ENCODE assay signal across 34 cellular contexts in the genomic region with DNA sequence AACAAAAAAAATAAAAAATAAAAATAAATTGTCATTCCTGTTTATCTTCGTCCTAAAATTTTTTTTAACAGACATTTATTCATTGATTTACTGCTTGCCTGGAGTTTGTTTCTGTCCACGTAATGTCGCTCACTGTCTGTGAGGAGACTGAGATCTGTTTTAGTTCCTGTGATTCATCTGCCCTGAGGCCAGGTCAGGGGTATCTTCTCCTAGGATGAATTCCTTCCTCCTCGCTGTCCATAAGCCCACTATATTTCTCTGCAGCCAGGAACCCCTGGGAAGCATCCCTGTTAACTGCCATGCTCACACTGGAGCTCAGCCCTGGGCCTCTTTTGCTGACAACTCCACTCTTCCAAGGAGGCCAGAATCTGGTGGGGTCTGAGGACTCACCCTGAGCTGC.
"Had no signal": no experiment of that assay in that cellular context is flagged by ENCODE, and none has a peak within 500 bp of the region (broad histone marks: within the 10 kb centered on the region; RNA-seq: fewer than 3 reads in every experiment).

No MANE protein-coding gene starts in this region.

- H3K27me3 Mint-ChIP-seq: activated B cell treated with CpG ODN at 0.5 μM for 24 hours; activated CD4-positive, alpha-beta T cell treated with anti-CD3 and anti-CD28 coated beads for 36 hours; activated CD4-positive, alpha-beta T cell treated with anti-CD3 and anti-CD28 coated beads, Interleukin-2, amount 10 ng/mL, durations not matched to agents 7 days and 5 days; activated CD8-positive, alpha-beta T cell treated with anti-CD3 and anti-CD28 coated beads for 36 hours; activated naive CD8-positive, alpha-beta T cell; activated T-helper 17 cell treated with anti-CD3 and anti-CD28 coated beads, Interleukin-2, amount 50 U/mL, for 72 hours; central memory CD8-positive, alpha-beta T cell; dendritic cell treated with granulocyte-macrophage colony-stimulating factor and Interleukin-4, amounts not matched to agents 40 ng/mL and 50 ng/mL, for 4 days; T-helper 17 cell had no signal

- H3K27ac Mint-ChIP-seq: activated B cell treated with CpG ODN at 0.5 μM for 24 hours; activated CD4-positive, alpha-beta T cell treated with anti-CD3 and anti-CD28 coated beads for 36 hours; activated CD4-positive, alpha-beta T cell treated with anti-CD3 and anti-CD28 coated beads, Interleukin-2, amount 10 ng/mL, durations not matched to agents 7 days and 5 days; activated CD8-positive, alpha-beta T cell treated with anti-CD3 and anti-CD28 coated beads for 36 hours; activated naive CD8-positive, alpha-beta T cell; activated T-helper 17 cell treated with anti-CD3 and anti-CD28 coated beads, Interleukin-2, amount 50 U/mL, for 72 hours; dendritic cell treated with granulocyte-macrophage colony-stimulating factor and Interleukin-4, amounts not matched to agents 40 ng/mL and 50 ng/mL, for 4 days; endodermal cell; T-helper 17 cell; T-helper 2 cell treated with Interferon-gamma antibody and Interleukin-4, amounts not matched to agents 5 μg/mL and 100 μg/mL, for 36 hours had no signal

- DNase-seq: activated B cell treated with CpG ODN at 0.5 μM for 24 hours; activated CD4-positive, alpha-beta T cell treated with anti-CD3 and anti-CD28 coated beads for 36 hours; activated CD4-positive, alpha-beta T cell treated with anti-CD3 and anti-CD28 coated beads, Interleukin-2, amount 10 ng/mL, durations not matched to agents 7 days and 5 days; activated CD4-positive, alpha-beta T cell treated with anti-CD3 and anti-CD28 coated beads, Interleukin-2, amount 50 U/mL, for 4 hours; activated CD4-positive, CD25-positive, alpha-beta regulatory T cell treated with anti-CD3 and anti-CD28 coated beads, Interleukin-2, amount 50 U/mL, for 72 hours; activated CD8-positive, alpha-beta memory T cell treated with anti-CD3 and anti-CD28 coated beads for 24 hours; activated CD8-positive, alpha-beta T cell treated with anti-CD3 and anti-CD28 coated beads for 36 hours; activated effector memory CD4-positive, alpha-beta T cell treated with Interleukin-2 at 50 U/mL for 16 hours; activated gamma-delta T cell treated with Interleukin-2 at 50 U/mL for 16 hours; activated naive CD4-positive, alpha-beta T cell treated with anti-CD3 and anti-CD28 coated beads, Interleukin-2, amount 50 U/mL, for 16 hours; activated naive CD4-positive, alpha-beta T cell treated with Interleukin-2 at 50 U/mL for 16 hours; activated T-cell treated with anti-CD3 and anti-CD28 coated beads, Interleukin-2, amount 50 U/mL, for 4 hours; amniotic stem cell; anterior cingulate cortex; brain microvascular endothelial cell; dorsolateral prefrontal cortex; effector memory CD4-positive, alpha-beta T cell; endodermal cell; foreskin fibroblast; gastrocnemius medialis; glutamatergic neuron; heart left ventricle; T-helper 17 cell; T1000; WERI-Rb-1 had no signal

- H3K4me1 Mint-ChIP-seq: activated B cell treated with CpG ODN at 0.5 μM for 24 hours; activated CD4-positive, alpha-beta T cell treated with anti-CD3 and anti-CD28 coated beads for 36 hours; activated CD4-positive, alpha-beta T cell treated with anti-CD3 and anti-CD28 coated beads, Interleukin-2, amount 10 ng/mL, durations not matched to agents 7 days and 5 days; activated T-helper 17 cell treated with anti-CD3 and anti-CD28 coated beads, Interleukin-2, amount 50 U/mL, for 72 hours; central memory CD8-positive, alpha-beta T cell; endodermal cell; T-helper 17 cell had no signal

- H3K4me1 ChIP-seq: gastrocnemius medialis, heart left ventricle had no signal

- H3K27ac ChIP-seq: brain microvascular endothelial cell, coronary artery, dorsolateral prefrontal cortex, gastrocnemius medialis, heart left ventricle, WERI-Rb-1 had no signal

- H3K36me3 ChIP-seq: brain microvascular endothelial cell, gastrocnemius medialis, heart left ventricle, WERI-Rb-1 had no signal

- H3K4me3 ChIP-seq: coronary artery, dorsolateral prefrontal cortex, gastrocnemius medialis, heart left ventricle had no signal

- H3K36me3 Mint-ChIP-seq: activated naive CD8-positive, alpha-beta T cell had no signal

- FAIRE-seq: astrocyte, bronchial epithelial cell had no signal

- H3K27me3 ChIP-seq: brain microvascular endothelial cell, dorsolateral prefrontal cortex, gastrocnemius medialis, heart left ventricle had no signal

- ATAC-seq: activated CD4-positive, alpha-beta T cell treated with anti-CD3 and anti-CD28 coated beads for 36 hours; activated CD8-positive, alpha-beta T cell treated with anti-CD3 and anti-CD28 coated beads for 36 hours; activated T-cell treated with anti-CD3 and anti-CD28 coated beads, Interleukin-2, amount 50 U/mL, for 4 hours; activated T-helper 17 cell treated with anti-CD3 and anti-CD28 coated beads, Interleukin-2, amount 50 U/mL, for 72 hours; esophagus mucosa; gastrocnemius medialis; heart left ventricle; T-helper 17 cell had no signal

- H3K9me3 ChIP-seq: gastrocnemius medialis had no signal

- H3K4me3 Mint-ChIP-seq: activated B cell treated with CpG ODN at 0.5 μM for 24 hours; activated CD4-positive, alpha-beta T cell treated with anti-CD3 and anti-CD28 coated beads for 36 hours; activated CD4-positive, alpha-beta T cell treated with anti-CD3 and anti-CD28 coated beads, Interleukin-2, amount 10 ng/mL, durations not matched to agents 7 days and 5 days; activated CD8-positive, alpha-beta T cell treated with anti-CD3 and anti-CD28 coated beads for 36 hours; activated naive CD8-positive, alpha-beta T cell; activated T-cell treated with anti-CD3 and anti-CD28 coated beads, Interleukin-2, amount 50 U/mL, for 4 hours; activated T-helper 17 cell treated with anti-CD3 and anti-CD28 coated beads, Interleukin-2, amount 50 U/mL, for 72 hours; central memory CD8-positive, alpha-beta T cell; dendritic cell treated with granulocyte-macrophage colony-stimulating factor and Interleukin-4, amounts not matched to agents 40 ng/mL and 50 ng/mL, for 4 days; endodermal cell; T-helper 17 cell; T-helper 2 cell treated with Interferon-gamma antibody and Interleukin-4, amounts not matched to agents 5 μg/mL and 100 μg/mL, for 36 hours had no signal
